9 cellular contexts compared by ENCODE assay signal in the genomic region with DNA sequence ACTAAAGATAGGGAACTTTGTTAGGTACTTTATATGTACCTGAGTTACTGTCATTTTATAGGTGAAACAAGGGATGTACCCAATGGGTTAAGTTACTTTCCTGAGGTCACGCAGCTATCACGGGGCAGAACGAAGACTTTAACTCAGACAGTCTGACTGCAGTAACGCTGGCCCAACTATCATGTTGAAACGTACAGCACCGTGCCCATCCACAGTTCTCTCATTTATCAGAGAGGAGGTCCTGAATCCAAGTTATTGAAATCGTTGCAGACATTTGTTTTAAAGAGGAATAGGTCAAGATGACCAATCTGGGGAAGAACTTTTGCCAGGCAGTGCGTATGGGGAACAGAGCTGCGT. TPM values are rescaled to one million over a fixed set of nuclear protein-coding genes. Genes with fewer than 3 reads are reported as not detected.
DNase-seq lines count a peak whose midpoint lies in the region; FAIRE-seq and TF ChIP-seq lines count a peak whose summit lies in the region.
"Had no signal": no experiment of that assay in that cellular context is flagged by ENCODE, and none has a peak within 500 bp of the region (broad histone marks: within the 10 kb centered on the region; RNA-seq: fewer than 3 reads in every experiment).

No MANE protein-coding gene starts in this region.

- H2AFZ ChIP-seq in osteoblast (ENCODE audit: low read length): peak overlapping the region; percentile 72

- no peaks in the 10 kb centered on the region for H3K9me3 ChIP-seq in osteoblast (ENCODE audit: low read depth, low read length)

- H4K20me1 ChIP-seq in osteoblast (ENCODE audit: insufficient read depth, low read length): no peaks in the 10 kb centered on the region

- H3K4me1 ChIP-seq in osteoblast (ENCODE audit: insufficient read depth, low read length): peaks cover 48% of the 10 kb centered on the region

- H3K27me3 ChIP-seq in HL-60 (ENCODE audit: insufficient read depth, poor library complexity, severe bottlenecking) (peaks cover 40% of the 10 kb centered on the region), osteoblast (ENCODE audit: insufficient read depth, low read length) (no peaks in the 10 kb centered on the region)

- H3K4me3 ChIP-seq in HL-60 (replicated peaks; ENCODE audit: insufficient read depth, low read length) (peak overlapping the region; percentile 36), choroid plexus epithelial cell (ENCODE audit: low read depth, low read length) (peak overlapping the region; percentile 74), osteoblast (ENCODE audit: insufficient read depth, low read length) (peak overlapping the region; percentile 83)

- H3K27ac ChIP-seq in HL-60 (replicated peaks) (no peak overlapping the region), osteoblast (ENCODE audit: low read depth, low read length) (no peak overlapping the region)

- no peak for TF ChIP-seq CTCF in HL-60 (IDR thresholded peaks at IDR 0.05; ENCODE audit: insufficient read depth, low read length)
- no peak for TF ChIP-seq CTCF in choroid plexus epithelial cell (conservative IDR thresholded peaks at IDR 0.05; ENCODE audit: low read depth, low read length)
- no peak for TF ChIP-seq CTCF in osteoblast (IDR thresholded peaks at IDR 0.05; ENCODE audit: extremely low read depth, low read depth, low read length)

- peak; percentile 9 for DNase-seq in activated gamma-delta T cell treated with anti-CD3 and anti-CD28 coated beads, Interleukin-2, amount 50 U/mL, for 16 hours (ENCODE audit: low read depth)
- DNase-seq in activated gamma-delta T cell (lab: John Stamatoyannopoulos, UW) (no peak), HL-60 (ENCODE audit: low read depth in 1 of 2, low spot score in 1 of 2) (no peak), choroid plexus epithelial cell (ENCODE audit: low read depth) (no peak), osteoblast (ENCODE audit: insufficient read length, low spot score, missing footprints) (no peak), COLO829 (ENCODE audit: low spot score) (no peak), GM19239 (ENCODE audit: insufficient read length, low spot score) (no peak)
- no peak for DNase-seq in stimulated activated CD8-positive, alpha-beta memory T cell treated with anti-CD3 and anti-CD28 coated beads, Interleukin-4, amount 100 ng/mL, for 48 hours

- no peak for FAIRE-seq in GM19239 (lab: Jason Lieb, UNC)
- FAIRE-seq: colon had no signal

- no peaks in the 10 kb centered on the region for H3K36me3 ChIP-seq in osteoblast (ENCODE audit: insufficient read depth, low read length)

- peak overlapping the region; percentile 85 for H3K4me2 ChIP-seq in osteoblast (ENCODE audit: insufficient read depth, low read length)

- peaks cover 40% of the 10 kb centered on the region for H3K79me2 ChIP-seq in osteoblast (ENCODE audit: insufficient read depth, low read length)

RNA-seq across cellular contexts. Expression of a gene that starts 0.6 kb away (rescaled TPM):
- 48.5 and 58.0 TPM in 2 replicates for total RNA-seq in osteoblast
